1 cellular context compared by ENCODE assay signal in genomic region chr19:54189020-54189667, GRCh38.
TF ChIP-seq lines count a peak whose summit lies in the region.

Gene MBOAT7 (minus strand): TSS chr19:54189580. CDS start chr19:54188508, 1,072 bp downstream.

TF ChIP-seq in HepG2, 621 proteins besides CTCF, POLR2A, EP300 and RAD21 (continued from another document and continues in another):
- TF ChIP-seq ZHX2 (IDR thresholded peaks at IDR 0.05; ENCODE audit: low read depth) = no peak
- no peak; the same call in 1 of the 2 replicates for TF ChIP-seq ZHX2 (CRISPR knock-in tag; IDR thresholded peaks at IDR 0.05; ENCODE audit: borderline replicate concordance)
- no peak for TF ChIP-seq ZFP82 (CRISPR knock-in tag; IDR thresholded peaks at IDR 0.05; ENCODE audit: borderline replicate concordance)
- no peak for TF ChIP-seq ZNF101 (CRISPR knock-in tag; IDR thresholded peaks at IDR 0.05; ENCODE audit: borderline replicate concordance, low read depth)
- TF ChIP-seq ASH2L (IDR thresholded peaks at IDR 0.05; ENCODE audit: insufficient read length, low read depth, low read length) = peak; percentile 48
- 0 out of 2 replicates have a peak, but pooled peaks have one; percentile 48 for TF ChIP-seq ZNF616 (CRISPR knock-in tag; IDR thresholded peaks at IDR 0.05; ENCODE audit: low read depth)
- TF ChIP-seq SMARCC2 (IDR thresholded peaks at IDR 0.05) = no peak
- TF ChIP-seq REL (CRISPR knock-in tag; conservative IDR thresholded peaks at IDR 0.05) = no peak
- TF ChIP-seq, protein P1, sequence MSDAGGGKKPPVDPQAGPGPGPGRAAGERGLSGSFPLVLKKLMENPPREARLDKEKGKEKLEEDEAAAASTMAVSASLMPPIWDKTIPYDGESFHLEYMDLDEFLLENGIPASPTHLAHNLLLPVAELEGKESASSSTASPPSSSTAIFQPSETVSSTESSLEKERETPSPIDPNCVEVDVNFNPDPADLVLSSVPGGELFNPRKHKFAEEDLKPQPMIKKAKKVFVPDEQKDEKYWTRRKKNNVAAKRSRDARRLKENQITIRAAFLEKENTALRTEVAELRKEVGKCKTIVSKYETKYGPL (CRISPR knock-in tag; IDR thresholded peaks at IDR 0.05) = no peak
- no peak for TF ChIP-seq ZMYM2 (CRISPR knock-in tag; IDR thresholded peaks at IDR 0.05)
- no peak for TF ChIP-seq SRY (CRISPR knock-in tag; IDR thresholded peaks at IDR 0.05)
- TF ChIP-seq ZNF776 (CRISPR knock-in tag; IDR thresholded peaks at IDR 0.05) = no peak; the same call in 1 of the 2 replicates
- no peak for TF ChIP-seq CHD2 (IDR thresholded peaks at IDR 0.05; ENCODE audit: low read depth, low read length)
- TF ChIP-seq KAT8 (CRISPR knock-in tag; IDR thresholded peaks at IDR 0.05) = 0 out of 2 replicates have a peak, but pooled peaks have one; percentile 33
- TF ChIP-seq ZNF232 (CRISPR knock-in tag; IDR thresholded peaks at IDR 0.05; ENCODE audit: borderline replicate concordance) = peak; percentile 20; the same call in 1 of the 2 replicates
- no peak for TF ChIP-seq HNRNPL (IDR thresholded peaks at IDR 0.05; ENCODE audit: low read depth, low read length)
- TF ChIP-seq DPF2 (CRISPR knock-in tag; IDR thresholded peaks at IDR 0.05; ENCODE audit: borderline replicate concordance, low read depth) = no peak; the same call in 1 of the 2 replicates
- no peak for TF ChIP-seq TFE3 (CRISPR knock-in tag; IDR thresholded peaks at IDR 0.05)
- no peak for TF ChIP-seq ZNF503 (CRISPR knock-in tag; IDR thresholded peaks at IDR 0.05)
- TF ChIP-seq, protein P2, sequence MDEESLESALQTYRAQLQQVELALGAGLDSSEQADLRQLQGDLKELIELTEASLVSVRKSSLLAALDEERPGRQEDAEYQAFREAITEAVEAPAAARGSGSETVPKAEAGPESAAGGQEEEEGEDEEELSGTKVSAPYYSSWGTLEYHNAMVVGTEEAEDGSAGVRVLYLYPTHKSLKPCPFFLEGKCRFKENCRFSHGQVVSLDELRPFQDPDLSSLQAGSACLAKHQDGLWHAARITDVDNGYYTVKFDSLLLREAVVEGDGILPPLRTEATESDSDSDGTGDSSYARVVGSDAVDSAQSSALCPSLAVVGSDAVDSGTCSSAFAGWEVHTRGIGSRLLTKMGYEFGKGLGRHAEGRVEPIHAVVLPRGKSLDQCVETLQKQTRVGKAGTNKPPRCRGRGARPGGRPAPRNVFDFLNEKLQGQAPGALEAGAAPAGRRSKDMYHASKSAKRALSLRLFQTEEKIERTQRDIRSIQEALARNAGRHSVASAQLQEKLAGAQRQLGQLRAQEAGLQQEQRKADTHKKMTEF (CRISPR knock-in tag; IDR thresholded peaks at IDR 0.05) = no peak; the same call in 1 of the 2 replicates
- TF ChIP-seq POLR2AphosphoS2 (IDR thresholded peaks at IDR 0.05; ENCODE audit: low read depth, low read length) = no peak
- no peak for TF ChIP-seq CC2D1A (CRISPR knock-in tag; IDR thresholded peaks at IDR 0.05)
- no peak for TF ChIP-seq CHD4 (IDR thresholded peaks at IDR 0.05; ENCODE audit: borderline replicate concordance, low read length)
- TF ChIP-seq, protein P3, sequence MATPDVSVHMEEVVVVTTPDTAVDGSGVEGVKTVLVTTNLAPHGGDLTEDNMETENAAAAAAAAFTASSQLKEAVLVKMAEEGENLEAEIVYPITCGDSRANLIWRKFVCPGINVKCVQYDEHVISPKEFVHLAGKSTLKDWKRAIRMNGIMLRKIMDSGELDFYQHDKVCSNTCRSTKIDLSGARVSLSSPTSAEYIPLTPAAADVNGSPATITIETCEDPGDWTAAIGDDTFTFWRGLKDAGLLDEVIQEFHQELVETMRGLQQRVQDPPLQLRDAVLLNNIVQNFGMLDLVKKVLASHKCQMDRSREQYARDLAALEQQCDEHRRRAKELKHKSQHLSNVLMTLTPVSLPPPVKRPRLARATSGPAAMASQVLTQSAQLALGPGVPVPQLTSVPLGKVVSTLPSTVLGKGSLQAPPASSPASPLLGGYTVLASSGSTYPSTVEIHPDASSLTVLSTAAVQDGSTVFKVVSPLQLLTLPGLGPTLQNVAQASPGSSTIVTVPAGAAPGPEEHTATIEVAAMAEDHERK (CRISPR knock-in tag; IDR thresholded peaks at IDR 0.05; ENCODE audit: low read depth) = no peak
- TF ChIP-seq MTF2 (CRISPR knock-in tag; IDR thresholded peaks at IDR 0.05; ENCODE audit: borderline replicate concordance) = no peak
- TF ChIP-seq ZNF33A (CRISPR knock-in tag; IDR thresholded peaks at IDR 0.05; ENCODE audit: borderline replicate concordance) = no peak
- no peak for TF ChIP-seq ZNF512B (CRISPR knock-in tag; IDR thresholded peaks at IDR 0.05; ENCODE audit: borderline replicate concordance)
- TF ChIP-seq, protein P4, sequence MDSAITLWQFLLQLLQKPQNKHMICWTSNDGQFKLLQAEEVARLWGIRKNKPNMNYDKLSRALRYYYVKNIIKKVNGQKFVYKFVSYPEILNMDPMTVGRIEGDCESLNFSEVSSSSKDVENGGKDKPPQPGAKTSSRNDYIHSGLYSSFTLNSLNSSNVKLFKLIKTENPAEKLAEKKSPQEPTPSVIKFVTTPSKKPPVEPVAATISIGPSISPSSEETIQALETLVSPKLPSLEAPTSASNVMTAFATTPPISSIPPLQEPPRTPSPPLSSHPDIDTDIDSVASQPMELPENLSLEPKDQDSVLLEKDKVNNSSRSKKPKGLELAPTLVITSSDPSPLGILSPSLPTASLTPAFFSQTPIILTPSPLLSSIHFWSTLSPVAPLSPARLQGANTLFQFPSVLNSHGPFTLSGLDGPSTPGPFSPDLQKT (CRISPR knock-in tag; IDR thresholded peaks at IDR 0.05; ENCODE audit: borderline replicate concordance) = no peak
- TF ChIP-seq ZNF460 (CRISPR knock-in tag; IDR thresholded peaks at IDR 0.05; ENCODE audit: borderline replicate concordance) = no peak
- TF ChIP-seq ZNF282 (IDR thresholded peaks at IDR 0.05; ENCODE audit: partially characterized antibody) = no peak
- TF ChIP-seq RNF219 (CRISPR knock-in tag; IDR thresholded peaks at IDR 0.05) = no peak
- no peak for TF ChIP-seq ZFP36 (IDR thresholded peaks at IDR 0.05; ENCODE audit: borderline replicate concordance, low read depth, low read length, partially characterized antibody)
- no peak for TF ChIP-seq ZNF432 (CRISPR knock-in tag; IDR thresholded peaks at IDR 0.05; ENCODE audit: borderline replicate concordance)
- TF ChIP-seq ZNF841 (CRISPR knock-in tag; IDR thresholded peaks at IDR 0.05; ENCODE audit: borderline replicate concordance) = no peak
- TF ChIP-seq NR3C1 (CRISPR knock-in tag; IDR thresholded peaks at IDR 0.05) = no peak
- peak; percentile 66; the same call in 1 of the 2 replicates for TF ChIP-seq RFXAP (CRISPR knock-in tag; IDR thresholded peaks at IDR 0.05; ENCODE audit: borderline replicate concordance)
- TF ChIP-seq ZFY (CRISPR knock-in tag; IDR thresholded peaks at IDR 0.05) = peak; percentile 90
- TF ChIP-seq, protein P5, sequence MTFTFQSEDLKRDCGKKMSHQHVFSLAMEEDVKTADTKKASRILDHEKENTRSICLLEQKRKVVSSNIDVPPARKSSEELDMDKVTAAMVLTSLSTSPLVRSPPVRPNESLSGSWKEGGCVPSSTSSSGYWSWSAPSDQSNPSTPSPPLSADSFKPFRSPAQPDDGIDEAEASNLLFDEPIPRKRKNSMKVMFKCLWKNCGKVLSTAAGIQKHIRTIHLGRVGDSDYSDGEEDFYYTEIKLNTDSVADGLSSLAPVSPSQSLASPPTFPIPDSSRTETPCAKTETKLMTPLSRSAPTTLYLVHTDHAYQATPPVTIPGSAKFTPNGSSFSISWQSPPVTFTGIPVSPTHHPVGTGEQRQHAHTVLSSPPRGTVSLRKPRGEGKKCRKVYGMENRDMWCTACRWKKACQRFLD (CRISPR knock-in tag; IDR thresholded peaks at IDR 0.05; ENCODE audit: borderline replicate concordance) = no peak
